32 cellular contexts compared by ENCODE assay signal in genomic region chr20:60466683-60467022, GRCh38.
DNase-seq lines count a peak whose midpoint lies in the region; ATAC-seq and TF ChIP-seq lines count a peak whose summit lies in the region.
"Had no signal": no experiment of that assay in that cellular context is flagged by ENCODE, and none has a peak within 500 bp of the region (broad histone marks: within the 10 kb centered on the region; RNA-seq: fewer than 3 reads in every experiment).

No MANE protein-coding gene starts in this region.

- no peak for DNase-seq in left ventricle myocardium inferior
- no peak for DNase-seq in heart left ventricle
- DNase-seq in G401 (ENCODE audit: low spot score), result peak; percentile 7
- no peak for DNase-seq in left lung
- no peak for DNase-seq in thyroid gland
- DNase-seq in NCI-H2081 (lab: John Stamatoyannopoulos, UW), result no peak
- DNase-seq: 8988T; ACHN; AML-193; BE2C; Calu3; CD4-positive, alpha-beta memory T cell; CD4-positive, alpha-beta T cell; CD4-positive, CD25-positive, alpha-beta regulatory T cell; CD8-positive, alpha-beta memory T cell; CD8-positive, alpha-beta T cell; COR-L47; DMS 273 treated with DMSO at 0.1 percent for 48 hours; DMS153; DMS53; DMS79; DMS79 treated with DMSO at 0.1 percent for 48 hours; DND-41; EL had no signal

- peak overlapping the region; percentile 48 for H3K27ac ChIP-seq in left ventricle myocardium inferior (replicated peaks)
- H3K27ac ChIP-seq in heart left ventricle, result no peak overlapping the region
- no peak overlapping the region for H3K27ac ChIP-seq in left lung
- H3K27ac ChIP-seq in thyroid gland, result peak overlapping the region; percentile 82 to 96 (median 94)
- H3K27ac ChIP-seq: 22Rv1; A549; BLaER1; BLaER1 treated with 17β-estradiol and CSF1 and Interleukin-3, amounts not matched to agents 10 nM and 100 nM; C4-2B had no signal

- WGBS in heart left ventricle, 4 donors, result 33 to 50% (median 37%) methylated on average over 1 of the region's 1 CpG
- WGBS in thyroid gland, 2 donors, result 19 to 31% methylated on average over 1 of the region's 1 CpG

- H3K27me3 ChIP-seq in left ventricle myocardium inferior (ENCODE audit: low read depth) (no peaks in the 10 kb centered on the region), heart left ventricle (peaks cover 0 to 3% (median 0%) of the 10 kb centered on the region in 9 donors), left lung (no peaks in the 10 kb centered on the region), thyroid gland (no peaks in the 10 kb centered on the region)
- H3K27me3 ChIP-seq: BE2C; BLaER1; BLaER1 treated with 17β-estradiol and CSF1 and Interleukin-3, amounts not matched to agents 10 nM and 100 nM had no signal

- in situ Hi-C loops in G401 (cut with HindIII; ENCODE audit: low sequenced_read_pairs), result no loop called here

- H3K4me1 ChIP-seq in left ventricle myocardium inferior (peaks cover 16% of the 10 kb centered on the region), heart left ventricle (peaks cover 0 to 6% (median 0%) of the 10 kb centered on the region in 12 donors), left lung (no peaks in the 10 kb centered on the region), thyroid gland (peaks cover 38 to 58% of the 10 kb centered on the region in 2 donors)
- H3K4me1 ChIP-seq: A549; BE2C; BLaER1; BLaER1 treated with 17β-estradiol and CSF1 and Interleukin-3, amounts not matched to agents 10 nM and 100 nM; Caco-2 had no signal

- H3K9me3 ChIP-seq in left ventricle myocardium inferior (replicated peaks), result peaks cover 6% of the 10 kb centered on the region
- H3K9me3 ChIP-seq in heart left ventricle, result peaks cover 0 to 5% (median 0%) of the 10 kb centered on the region in 12 donors
- no peaks in the 10 kb centered on the region for H3K9me3 ChIP-seq in left lung
- no peaks in the 10 kb centered on the region for H3K9me3 ChIP-seq in thyroid gland
- H3K9me3 ChIP-seq: A549; BE2C; BLaER1; BLaER1 treated with 17β-estradiol and CSF1 and Interleukin-3, amounts not matched to agents 10 nM and 100 nM; Caco-2 had no signal

- intact Hi-C loops in left ventricle myocardium inferior (cut with micrococcal nuclease) (no loop called here), heart left ventricle (cut with DNase I) (no loop called here), left lung (cut with DNase I) (no loop called here), thyroid gland (cut with DNase I) (loop anchor here (10.0 kb wide), 1 partner anchor 58 kb away; no protein-coding TSS in a partner anchor)

- no peak for TF ChIP-seq CTCF in left ventricle myocardium inferior (IDR thresholded peaks at IDR 0.05; ENCODE audit: borderline replicate concordance)
- TF ChIP-seq CTCF in heart left ventricle (IDR thresholded peaks at IDR 0.05), result no peak
- no peak for TF ChIP-seq CTCF in left lung (IDR thresholded peaks at IDR 0.05)
- no peak for TF ChIP-seq CTCF in thyroid gland (IDR thresholded peaks at IDR 0.05)

- TF ChIP-seq POLR2A in heart left ventricle (IDR thresholded peaks at IDR 0.05) (no peak), thyroid gland (IDR thresholded peaks at IDR 0.05) (no peak)

- ATAC-seq in heart left ventricle, result no peak
- peak; percentile 71 for ATAC-seq in left lung
- ATAC-seq in GM18867 (IDR thresholded peaks at IDR 0.05; ENCODE audit: unreplicated experiment), result no peak
- no peak for ATAC-seq in GM18873 (IDR thresholded peaks at IDR 0.05; ENCODE audit: low FRiP score, unreplicated experiment)
- ATAC-seq: A549; CD8-positive, alpha-beta T cell had no signal

- H3K36me3 ChIP-seq in left ventricle myocardium inferior, result no peaks in the 10 kb centered on the region
- H3K36me3 ChIP-seq in heart left ventricle, result no peaks in the 10 kb centered on the region
- H3K36me3 ChIP-seq in left lung, result no peaks in the 10 kb centered on the region
- no peaks in the 10 kb centered on the region for H3K36me3 ChIP-seq in thyroid gland
- H3K36me3 ChIP-seq: BE2C; BLaER1; BLaER1 treated with 17β-estradiol and CSF1 and Interleukin-3, amounts not matched to agents 10 nM and 100 nM had no signal

- H3K4me3 ChIP-seq in left ventricle myocardium inferior (no peak overlapping the region), heart left ventricle (no peak overlapping the region), left lung (no peak overlapping the region), thyroid gland (replicated peaks in 1 of 3) (no peak overlapping the region)
- H3K4me3 ChIP-seq: A549; BLaER1; BLaER1 treated with 17β-estradiol and CSF1 and Interleukin-3, amounts not matched to agents 10 nM and 100 nM had no signal

Comparison
In these comparisons a context has a peak if more than half of its experiments do, and no peak if none do; other contexts are left out.
1. H3K27ac ChIP-seq: peak in left ventricle myocardium inferior (single experiment) and thyroid gland (3 of 3); none in heart left ventricle (0 of 12) and left lung (0 of 2).